In genomic region chr19:1672038-1672768, GRCh38 we compare ENCODE assay signal across 1 cellular context.
TF ChIP-seq lines count a peak whose summit lies in the region.

No MANE protein-coding gene starts in this region.

TF ChIP-seq in HEK293, 187 proteins besides CTCF, POLR2A, EP300 and RAD21 (continued from another document):
- TF ChIP-seq ZBTB26 (tag by site-specific recombination; optimal IDR thresholded peaks at IDR 0.05) (peak; percentile 88), ZNF274 (IDR thresholded peaks at IDR 0.05; ENCODE audit: low read length) (no peak), ZNF274 (tag by site-specific recombination; IDR thresholded peaks at IDR 0.05; ENCODE audit: borderline replicate concordance) (no peak), ZNF555 (tag by site-specific recombination; conservative IDR thresholded peaks at IDR 0.05) (no peak), SCRT2 (tag by site-specific recombination; IDR thresholded peaks at IDR 0.05) (0 out of 2 replicates have a peak, but pooled peaks have one; percentile 13), ZNF530 (tag by site-specific recombination; IDR thresholded peaks at IDR 0.05; ENCODE audit: low read depth) (no peak), ZNF501 (tag by site-specific recombination; IDR thresholded peaks at IDR 0.05) (0 out of 2 replicates have a peak, but pooled peaks have one; percentile 40), RBAK (tag by site-specific recombination; IDR thresholded peaks at IDR 0.05) (no peak), ZSCAN5A (tag by site-specific recombination; IDR thresholded peaks at IDR 0.05) (no peak), ZFHX2 (tag by site-specific recombination; conservative IDR thresholded peaks at IDR 0.05) (0 out of 2 replicates have a peak, but pooled peaks have one; percentile 5)
- TF ChIP-seq, protein P1, sequence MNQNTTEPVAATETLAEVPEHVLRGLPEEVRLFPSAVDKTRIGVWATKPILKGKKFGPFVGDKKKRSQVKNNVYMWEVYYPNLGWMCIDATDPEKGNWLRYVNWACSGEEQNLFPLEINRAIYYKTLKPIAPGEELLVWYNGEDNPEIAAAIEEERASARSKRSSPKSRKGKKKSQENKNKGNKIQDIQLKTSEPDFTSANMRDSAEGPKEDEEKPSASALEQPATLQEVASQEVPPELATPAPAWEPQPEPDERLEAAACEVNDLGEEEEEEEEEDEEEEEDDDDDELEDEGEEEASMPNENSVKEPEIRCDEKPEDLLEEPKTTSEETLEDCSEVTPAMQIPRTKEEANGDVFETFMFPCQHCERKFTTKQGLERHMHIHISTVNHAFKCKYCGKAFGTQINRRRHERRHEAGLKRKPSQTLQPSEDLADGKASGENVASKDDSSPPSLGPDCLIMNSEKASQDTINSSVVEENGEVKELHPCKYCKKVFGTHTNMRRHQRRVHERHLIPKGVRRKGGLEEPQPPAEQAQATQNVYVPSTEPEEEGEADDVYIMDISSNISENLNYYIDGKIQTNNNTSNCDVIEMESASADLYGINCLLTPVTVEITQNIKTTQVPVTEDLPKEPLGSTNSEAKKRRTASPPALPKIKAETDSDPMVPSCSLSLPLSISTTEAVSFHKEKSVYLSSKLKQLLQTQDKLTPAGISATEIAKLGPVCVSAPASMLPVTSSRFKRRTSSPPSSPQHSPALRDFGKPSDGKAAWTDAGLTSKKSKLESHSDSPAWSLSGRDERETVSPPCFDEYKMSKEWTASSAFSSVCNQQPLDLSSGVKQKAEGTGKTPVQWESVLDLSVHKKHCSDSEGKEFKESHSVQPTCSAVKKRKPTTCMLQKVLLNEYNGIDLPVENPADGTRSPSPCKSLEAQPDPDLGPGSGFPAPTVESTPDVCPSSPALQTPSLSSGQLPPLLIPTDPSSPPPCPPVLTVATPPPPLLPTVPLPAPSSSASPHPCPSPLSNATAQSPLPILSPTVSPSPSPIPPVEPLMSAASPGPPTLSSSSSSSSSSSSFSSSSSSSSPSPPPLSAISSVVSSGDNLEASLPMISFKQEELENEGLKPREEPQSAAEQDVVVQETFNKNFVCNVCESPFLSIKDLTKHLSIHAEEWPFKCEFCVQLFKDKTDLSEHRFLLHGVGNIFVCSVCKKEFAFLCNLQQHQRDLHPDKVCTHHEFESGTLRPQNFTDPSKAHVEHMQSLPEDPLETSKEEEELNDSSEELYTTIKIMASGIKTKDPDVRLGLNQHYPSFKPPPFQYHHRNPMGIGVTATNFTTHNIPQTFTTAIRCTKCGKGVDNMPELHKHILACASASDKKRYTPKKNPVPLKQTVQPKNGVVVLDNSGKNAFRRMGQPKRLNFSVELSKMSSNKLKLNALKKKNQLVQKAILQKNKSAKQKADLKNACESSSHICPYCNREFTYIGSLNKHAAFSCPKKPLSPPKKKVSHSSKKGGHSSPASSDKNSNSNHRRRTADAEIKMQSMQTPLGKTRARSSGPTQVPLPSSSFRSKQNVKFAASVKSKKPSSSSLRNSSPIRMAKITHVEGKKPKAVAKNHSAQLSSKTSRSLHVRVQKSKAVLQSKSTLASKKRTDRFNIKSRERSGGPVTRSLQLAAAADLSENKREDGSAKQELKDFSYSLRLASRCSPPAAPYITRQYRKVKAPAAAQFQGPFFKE (tag by site-specific recombination; IDR thresholded peaks at IDR 0.05; ENCODE audit: borderline replicate concordance) = no peak
- TF ChIP-seq, protein P2, sequence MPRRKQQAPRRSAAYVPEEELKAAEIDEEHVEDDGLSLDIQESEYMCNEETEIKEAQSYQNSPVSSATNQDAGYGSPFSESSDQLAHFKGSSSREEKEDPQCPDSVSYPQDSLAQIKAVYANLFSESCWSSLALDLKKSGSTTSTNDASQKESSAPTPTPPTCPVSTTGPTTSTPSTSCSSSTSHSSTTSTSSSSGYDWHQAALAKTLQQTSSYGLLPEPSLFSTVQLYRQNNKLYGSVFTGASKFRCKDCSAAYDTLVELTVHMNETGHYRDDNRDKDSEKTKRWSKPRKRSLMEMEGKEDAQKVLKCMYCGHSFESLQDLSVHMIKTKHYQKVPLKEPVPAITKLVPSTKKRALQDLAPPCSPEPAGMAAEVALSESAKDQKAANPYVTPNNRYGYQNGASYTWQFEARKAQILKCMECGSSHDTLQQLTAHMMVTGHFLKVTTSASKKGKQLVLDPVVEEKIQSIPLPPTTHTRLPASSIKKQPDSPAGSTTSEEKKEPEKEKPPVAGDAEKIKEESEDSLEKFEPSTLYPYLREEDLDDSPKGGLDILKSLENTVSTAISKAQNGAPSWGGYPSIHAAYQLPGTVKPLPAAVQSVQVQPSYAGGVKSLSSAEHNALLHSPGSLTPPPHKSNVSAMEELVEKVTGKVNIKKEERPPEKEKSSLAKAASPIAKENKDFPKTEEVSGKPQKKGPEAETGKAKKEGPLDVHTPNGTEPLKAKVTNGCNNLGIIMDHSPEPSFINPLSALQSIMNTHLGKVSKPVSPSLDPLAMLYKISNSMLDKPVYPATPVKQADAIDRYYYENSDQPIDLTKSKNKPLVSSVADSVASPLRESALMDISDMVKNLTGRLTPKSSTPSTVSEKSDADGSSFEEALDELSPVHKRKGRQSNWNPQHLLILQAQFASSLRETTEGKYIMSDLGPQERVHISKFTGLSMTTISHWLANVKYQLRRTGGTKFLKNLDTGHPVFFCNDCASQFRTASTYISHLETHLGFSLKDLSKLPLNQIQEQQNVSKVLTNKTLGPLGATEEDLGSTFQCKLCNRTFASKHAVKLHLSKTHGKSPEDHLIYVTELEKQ (tag by site-specific recombination; IDR thresholded peaks at IDR 0.05; ENCODE audit: borderline replicate concordance) = no peak
